In the genomic region with DNA sequence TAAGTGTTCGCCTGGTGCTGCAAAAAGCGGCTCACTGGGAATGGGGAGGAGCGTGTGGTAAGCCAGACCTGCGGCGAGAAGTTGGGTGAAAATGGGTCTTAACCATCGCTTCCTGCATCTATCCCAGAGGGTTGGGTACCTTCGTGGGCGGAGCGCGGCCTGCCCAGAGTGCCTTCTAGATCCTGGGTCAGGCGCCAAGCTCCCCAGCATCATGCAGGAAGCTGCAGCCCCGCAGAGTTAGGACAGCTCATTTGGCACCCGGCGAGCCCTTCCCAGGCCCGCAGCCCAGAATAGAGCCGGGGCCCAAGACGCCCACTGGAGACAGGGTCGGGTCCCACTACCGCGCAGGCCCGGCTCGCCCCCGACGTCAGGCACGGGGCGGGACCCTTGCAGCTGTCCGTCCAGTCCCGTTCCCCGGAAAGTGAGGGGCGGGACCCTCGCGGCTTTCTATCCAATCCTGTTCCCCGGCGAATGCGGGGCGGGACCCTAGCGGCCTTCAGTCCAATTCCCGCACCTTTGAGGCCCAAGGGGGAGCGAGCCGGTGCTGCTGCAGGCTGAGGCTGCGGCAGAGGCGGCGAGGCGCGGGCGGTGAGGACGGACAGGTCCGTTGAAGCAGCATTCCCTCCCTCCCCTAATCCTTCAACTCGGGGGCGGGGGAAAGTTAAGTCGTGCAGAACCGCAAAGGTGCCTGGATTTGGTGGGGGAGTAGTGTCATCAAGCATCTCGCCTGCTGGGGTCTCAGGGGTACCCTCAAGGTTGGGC, we compare ENCODE assay signal across 8 cellular contexts. TPM values are rescaled to one million over a fixed set of nuclear protein-coding genes. Genes with fewer than 3 reads are reported as not detected.
DNase-seq lines count a peak whose midpoint lies in the region; ATAC-seq and TF ChIP-seq lines count a peak whose summit lies in the region.

TSS of gene CROT (plus strand) at position 499 of the 762 bp plus-strand sequence. CDS start 3,405 bp downstream, outside the sequence.

- ATAC-seq in HG02852 (IDR thresholded peaks at IDR 0.05; ENCODE audit: unreplicated experiment) (peak; percentile 97), upper lobe of right lung (peak; percentile 100)

- peak; percentile 94 for DNase-seq in GM13976 (ENCODE audit: low spot score)
- DNase-seq in NCI-H1436 treated with DMSO at 0.1 percent for 48 hours (lab: John Stamatoyannopoulos, UW), result peak; percentile 74
- DNase-seq in amygdala (lab: John Stamatoyannopoulos, UW), result peak; percentile 61 to 98 (median 94)
- DNase-seq in left ventricle myocardium inferior, result peak; percentile 98
- DNase-seq in progenitor cell of endocrine pancreas (ENCODE audit: low spot score, unreplicated experiment), result peak; percentile 91
- peak; percentile 98 for DNase-seq in upper lobe of right lung

- H3K4me3 ChIP-seq in left ventricle myocardium inferior, result peak within 1 kb of the TSS; percentile 80
- H3K4me3 ChIP-seq in upper lobe of right lung, result peak within 1 kb of the TSS; percentile 77

- H3K36me3 Mint-ChIP-seq in T-helper 1 cell treated with Interleukin-12 subunit alpha and Interleukin-12 subunit beta and Interleukin-4 antibody, amounts not matched to agents 30 μg/mL and 1 μg/mL, for 36 hours (ENCODE audit: low read depth), result peaks cover 30% of the 10 kb centered on the region
- H3K36me3 Mint-ChIP-seq in progenitor cell of endocrine pancreas (ENCODE audit: insufficient read depth), result peaks cover 23% of the 10 kb centered on the region

- no peaks in the 10 kb centered on the region for H3K27me3 ChIP-seq in left ventricle myocardium inferior (ENCODE audit: low read depth)
- H3K27me3 ChIP-seq in upper lobe of right lung, result no peaks in the 10 kb centered on the region

- TF ChIP-seq CTCF in GM13976 (IDR thresholded peaks at IDR 0.05; ENCODE audit: borderline replicate concordance, control extremely low read depth, extremely low read depth, insufficient read depth, missing control alignments), result no peak
- no peak for TF ChIP-seq CTCF in left ventricle myocardium inferior (IDR thresholded peaks at IDR 0.05; ENCODE audit: borderline replicate concordance)
- TF ChIP-seq CTCF in progenitor cell of endocrine pancreas (IDR thresholded peaks at IDR 0.05; ENCODE audit: unreplicated experiment), result no peak
- no peak for TF ChIP-seq CTCF in upper lobe of right lung (IDR thresholded peaks at IDR 0.05)

- H3K36me3 ChIP-seq in left ventricle myocardium inferior (peaks cover 33% of the 10 kb centered on the region), upper lobe of right lung (peaks cover 17% of the 10 kb centered on the region)

- peaks cover 42% of the 10 kb centered on the region for H3K4me1 Mint-ChIP-seq in T-helper 1 cell treated with Interleukin-12 subunit alpha and Interleukin-12 subunit beta and Interleukin-4 antibody, amounts not matched to agents 30 μg/mL and 1 μg/mL, for 36 hours (ENCODE audit: low read depth)
- peaks cover 24% of the 10 kb centered on the region for H3K4me1 Mint-ChIP-seq in progenitor cell of endocrine pancreas (ENCODE audit: low read depth)

- H3K9me3 ChIP-seq in left ventricle myocardium inferior (replicated peaks) (no peaks in the 10 kb centered on the region), upper lobe of right lung (no peaks in the 10 kb centered on the region)

- peak within 1 kb of the TSS; percentile 91 for H3K27ac ChIP-seq in left ventricle myocardium inferior (replicated peaks)
- peak within 1 kb of the TSS; percentile 85 for H3K27ac ChIP-seq in upper lobe of right lung

- peaks cover 34% of the 10 kb centered on the region for H3K4me1 ChIP-seq in left ventricle myocardium inferior
- peaks cover 14% of the 10 kb centered on the region for H3K4me1 ChIP-seq in upper lobe of right lung

- no peaks in the 10 kb centered on the region for H3K27me3 Mint-ChIP-seq in T-helper 1 cell treated with Interleukin-12 subunit alpha and Interleukin-12 subunit beta and Interleukin-4 antibody, amounts not matched to agents 30 μg/mL and 1 μg/mL, for 36 hours (ENCODE audit: low read depth)
- no peaks in the 10 kb centered on the region for H3K27me3 Mint-ChIP-seq in progenitor cell of endocrine pancreas

- H3K27ac Mint-ChIP-seq in T-helper 1 cell treated with Interleukin-12 subunit alpha and Interleukin-12 subunit beta and Interleukin-4 antibody, amounts not matched to agents 30 μg/mL and 1 μg/mL, for 36 hours, result peak within 1 kb of the TSS; percentile 90
- H3K27ac Mint-ChIP-seq in progenitor cell of endocrine pancreas, result peak within 1 kb of the TSS; percentile 95

- H3K9me3 Mint-ChIP-seq in T-helper 1 cell treated with Interleukin-12 subunit alpha and Interleukin-12 subunit beta and Interleukin-4 antibody, amounts not matched to agents 30 μg/mL and 1 μg/mL, for 36 hours, result peaks cover under 1% of the 10 kb centered on the region
- H3K9me3 Mint-ChIP-seq in progenitor cell of endocrine pancreas (ENCODE audit: low read depth), result peaks cover 2% of the 10 kb centered on the region

- intact Hi-C loops in left ventricle myocardium inferior (cut with micrococcal nuclease) (no loop called here), upper lobe of right lung (cut with DNase I) (no loop called here)

- in situ Hi-C loops in GM13976 (cut with MboI; ENCODE audit: low sequenced_read_pairs, unreplicated experiment), result no loop called here

- H3K4me3 Mint-ChIP-seq in T-helper 1 cell treated with Interleukin-12 subunit alpha and Interleukin-12 subunit beta and Interleukin-4 antibody, amounts not matched to agents 30 μg/mL and 1 μg/mL, for 36 hours, result peak within 1 kb of the TSS; percentile 92
- peak within 1 kb of the TSS; percentile 92 for H3K4me3 Mint-ChIP-seq in progenitor cell of endocrine pancreas (ENCODE audit: low read depth)

RNA-seq across cellular contexts. Expression of gene CROT, which starts in this region (rescaled TPM):
- 8.8 TPM for total RNA-seq in left ventricle myocardium inferior
- total RNA-seq in progenitor cell of endocrine pancreas, result 18.1 and 20.9 TPM in 2 replicates
- total RNA-seq in upper lobe of right lung, result 8.4 TPM

Comparison
In these comparisons a context has a peak if more than half of its experiments do, and no peak if none do; other contexts are left out.
1. Peak in every context shown above with its lines: DNase-seq, ATAC-seq, H3K4me3 ChIP-seq and H3K27ac ChIP-seq.